In the genomic region with DNA sequence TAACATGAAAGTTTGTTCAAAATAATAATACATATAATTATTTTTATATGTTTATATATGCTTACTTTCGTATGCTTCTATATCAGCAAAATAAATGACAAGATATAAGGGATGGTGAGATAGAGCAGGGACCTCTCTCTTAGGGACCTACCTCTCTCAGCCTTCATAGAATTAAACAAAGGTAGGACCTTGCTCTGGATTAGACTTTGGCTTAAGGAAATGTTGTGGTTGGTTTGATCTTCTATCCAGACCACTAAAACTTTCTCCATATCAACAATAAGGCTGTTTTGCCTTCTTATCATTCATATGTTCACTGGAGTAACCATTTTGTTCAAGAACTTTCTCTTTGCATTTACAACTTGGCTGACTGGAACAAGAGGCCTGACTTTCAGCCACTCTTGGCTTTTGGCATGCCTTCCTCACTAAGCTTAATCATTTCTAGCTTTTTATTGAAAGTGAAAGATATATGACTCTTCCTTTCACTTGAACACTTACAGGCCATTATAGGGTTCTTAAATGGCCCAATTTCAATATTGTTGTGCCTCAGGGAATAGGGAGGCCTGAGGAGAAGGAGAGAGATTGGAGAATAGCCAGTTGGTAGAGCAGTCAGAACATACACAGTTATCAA, we compare ENCODE assay signal across 12 cellular contexts. TPM values are rescaled to one million over a fixed set of nuclear protein-coding genes. Genes with fewer than 3 reads are reported as not detected.
DNase-seq lines count a peak whose midpoint lies in the region; ATAC-seq, FAIRE-seq and TF ChIP-seq lines count a peak whose summit lies in the region.
"Had no signal": no experiment of that assay in that cellular context is flagged by ENCODE, and none has a peak within 500 bp of the region (broad histone marks: within the 10 kb centered on the region; RNA-seq: fewer than 3 reads in every experiment).

No MANE protein-coding gene starts in this region.

- H3K4me1 Mint-ChIP-seq in activated naive CD8-positive, alpha-beta T cell treated with anti-CD3 and anti-CD28 coated beads for 36 hours: peaks cover 24% of the 10 kb centered on the region
- H3K4me1 Mint-ChIP-seq in naive thymus-derived CD4-positive, alpha-beta T cell: peaks cover 0 to 12% (median 0%) of the 10 kb centered on the region in 7 donors

- CTCF ChIA-PET in naive thymus-derived CD4-positive, alpha-beta T cell (lab: Charles Lee): no interaction called here

- no peak overlapping the region for H3K27ac ChIP-seq in naive thymus-derived CD4-positive, alpha-beta T cell (ENCODE audit: low read depth, low read length)
- peak overlapping the region in 2 of 4 donors; percentile 9 to 33 for H3K27ac ChIP-seq in esophagus squamous epithelium
- H3K27ac ChIP-seq: adrenal gland, testis had no signal

- H3K27me3 ChIP-seq in naive thymus-derived CD4-positive, alpha-beta T cell (ENCODE audit: control insufficient read depth in 2 of 2, insufficient read depth in 2 of 2, low read length in 2 of 2): no peaks in the 10 kb centered on the region
- H3K27me3 ChIP-seq in esophagus squamous epithelium: no peaks in the 10 kb centered on the region
- H3K27me3 ChIP-seq: adrenal gland, testis had no signal

- H3K9me3 Mint-ChIP-seq in activated naive CD8-positive, alpha-beta T cell treated with anti-CD3 and anti-CD28 coated beads for 36 hours: no peaks in the 10 kb centered on the region
- H3K9me3 Mint-ChIP-seq in naive thymus-derived CD4-positive, alpha-beta T cell: peaks cover 0 to 2% (median 0%) of the 10 kb centered on the region in 11 donors

- no peak overlapping the region for H3K4me3 Mint-ChIP-seq in activated naive CD8-positive, alpha-beta T cell treated with anti-CD3 and anti-CD28 coated beads for 36 hours
- no peak overlapping the region for H3K4me3 Mint-ChIP-seq in naive thymus-derived CD4-positive, alpha-beta T cell

- no peak overlapping the region for H3K4me3 ChIP-seq in naive thymus-derived CD4-positive, alpha-beta T cell (ENCODE audit: low read length)
- H3K4me3 ChIP-seq in esophagus squamous epithelium: no peak overlapping the region
- H3K4me3 ChIP-seq: adrenal gland, testis had no signal

- TF ChIP-seq POLR2A in esophagus squamous epithelium (IDR thresholded peaks at IDR 0.05): no peak

- WGBS in esophagus squamous epithelium, 2 donors: 74 to 75% methylated on average over 1 of the region's 1 CpG

- in situ Hi-C loops in G401 (cut with HindIII; ENCODE audit: low sequenced_read_pairs): no loop called here

- H3K27ac Mint-ChIP-seq in activated naive CD8-positive, alpha-beta T cell treated with anti-CD3 and anti-CD28 coated beads for 36 hours: peak overlapping the region; percentile 59
- H3K27ac Mint-ChIP-seq in naive thymus-derived CD4-positive, alpha-beta T cell: no peak overlapping the region

- intact Hi-C loops in naive thymus-derived CD4-positive, alpha-beta T cell (cut with micrococcal nuclease): no loop called here
- intact Hi-C loops in esophagus squamous epithelium (cut with DNase I): no loop called here
- intact Hi-C loops in left ventricle myocardium superior (cut with micrococcal nuclease): no loop called here

- peak; percentile 92 for FAIRE-seq in GM18507 (lab: Jason Lieb, UNC)

- no peak for DNase-seq in GM18507 (ENCODE audit: extremely low spot score, insufficient read length, low read depth)
- peak; percentile 14 for DNase-seq in activated naive CD8-positive, alpha-beta T cell treated with anti-CD3 and anti-CD28 coated beads for 36 hours
- DNase-seq in G401 (ENCODE audit: low spot score): no peak
- no peak for DNase-seq in naive thymus-derived CD4-positive, alpha-beta T cell
- DNase-seq in esophagus squamous epithelium (lab: John Stamatoyannopoulos, UW): no peak
- DNase-seq in left ventricle myocardium superior: no peak
- DNase-seq: DMS 273 treated with DMSO at 0.1 percent for 48 hours, NCI-H446, testis had no signal

- H3K36me3 ChIP-seq in naive thymus-derived CD4-positive, alpha-beta T cell (ENCODE audit: control insufficient read depth in 2 of 3, insufficient read depth in 3 of 3, low read length in 3 of 3): no peaks in the 10 kb centered on the region
- peaks cover 0 to 7% (median 0%) of the 10 kb centered on the region in 3 donors for H3K36me3 ChIP-seq in esophagus squamous epithelium
- H3K36me3 ChIP-seq: adrenal gland had no signal

- peaks cover 7% of the 10 kb centered on the region for H3K36me3 Mint-ChIP-seq in activated naive CD8-positive, alpha-beta T cell treated with anti-CD3 and anti-CD28 coated beads for 36 hours
- H3K36me3 Mint-ChIP-seq in naive thymus-derived CD4-positive, alpha-beta T cell: peaks cover 0 to 5% (median 0%) of the 10 kb centered on the region in 5 donors

- no peak for TF ChIP-seq CTCF in esophagus squamous epithelium (IDR thresholded peaks at IDR 0.05)

- H3K4me1 ChIP-seq in naive thymus-derived CD4-positive, alpha-beta T cell (ENCODE audit: control insufficient read depth in 2 of 2, insufficient read depth in 2 of 2, low read length in 2 of 2): no peaks in the 10 kb centered on the region
- peaks cover 0 to 28% (median 11%) of the 10 kb centered on the region in 3 donors for H3K4me1 ChIP-seq in esophagus squamous epithelium
- H3K4me1 ChIP-seq: testis had no signal

- H3K9me3 ChIP-seq in naive thymus-derived CD4-positive, alpha-beta T cell (ENCODE audit: control insufficient read depth in 2 of 3, low read length in 3 of 3): no peaks in the 10 kb centered on the region
- no peaks in the 10 kb centered on the region for H3K9me3 ChIP-seq in esophagus squamous epithelium
- H3K9me3 ChIP-seq: testis had no signal

- H3K27me3 Mint-ChIP-seq in activated naive CD8-positive, alpha-beta T cell treated with anti-CD3 and anti-CD28 coated beads for 36 hours: no peaks in the 10 kb centered on the region
- peaks cover 0 to 4% (median 2%) of the 10 kb centered on the region in 5 donors for H3K27me3 Mint-ChIP-seq in naive thymus-derived CD4-positive, alpha-beta T cell

- POLR2A ChIA-PET in naive thymus-derived CD4-positive, alpha-beta T cell (lab: Charles Lee): no interaction called here

- ATAC-seq in GM19452 (IDR thresholded peaks at IDR 0.05; ENCODE audit: unreplicated experiment): peak; percentile 74
- peak; percentile 57 for ATAC-seq in HG02970 (IDR thresholded peaks at IDR 0.05; ENCODE audit: low FRiP score, unreplicated experiment)
- no peak for ATAC-seq in naive thymus-derived CD4-positive, alpha-beta T cell
- no peak for ATAC-seq in left ventricle myocardium superior

RNA-seq across cellular contexts. Expression of gene FRRS1, which starts 14.4 kb away (rescaled TPM):
- total RNA-seq in activated naive CD8-positive, alpha-beta T cell treated with anti-CD3 and anti-CD28 coated beads for 36 hours: 1 to 10 TPM; 4.2 to 4.3 TPM
- total RNA-seq in G401 (2014; rRNA removed; shearing (Covaris generic)): 11.9 and 14.8 TPM in 2 replicates
- total RNA-seq in naive thymus-derived CD4-positive, alpha-beta T cell: 1 to 10 TPM in 1 of 5 experiments, under 1 TPM in 4; 0.22 to 1.4 (median 0.63) TPM
- under 1 TPM in 1 of 2 donors, not detected in 1; 0.10 TPM for polyA plus RNA-seq in naive thymus-derived CD4-positive, alpha-beta T cell
- total RNA-seq in esophagus squamous epithelium: 10 to 100 TPM; 23.1 to 40.7 (median 27.8) TPM
- 3.3 TPM for total RNA-seq in left ventricle myocardium superior

Comparison
In these comparisons a context has a peak if more than half of its experiments do, and no peak if none do; other contexts are left out.
1. ATAC-seq: peak in GM19452 (single experiment) and HG02970 (single experiment); none in naive thymus-derived CD4-positive, alpha-beta T cell (single experiment) and left ventricle myocardium superior (single experiment).